In the genomic region with DNA sequence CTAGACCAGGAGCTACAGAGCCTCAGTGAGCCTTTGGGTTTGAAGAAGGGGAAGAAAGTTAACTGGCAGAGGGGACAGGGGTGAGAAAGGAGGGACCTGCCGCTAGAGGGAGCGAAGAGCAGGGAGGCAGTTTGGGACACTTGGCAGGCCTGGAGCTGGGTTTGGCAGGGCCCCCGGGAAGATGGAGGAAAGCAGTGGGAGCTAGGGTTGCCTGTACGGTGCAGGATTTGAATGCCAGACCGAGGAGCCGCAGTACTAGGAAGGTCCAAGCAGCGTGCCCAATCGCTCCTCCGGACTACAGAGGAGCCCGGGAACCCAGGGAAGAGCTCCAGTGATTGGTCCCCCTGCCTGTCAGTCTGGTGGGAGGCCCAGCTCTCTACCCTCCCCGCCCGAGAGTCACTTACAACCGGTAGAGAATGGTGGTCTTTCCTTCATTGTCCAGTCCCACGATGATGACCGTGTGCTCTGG, we compare ENCODE assay signal across 8 cellular contexts. TPM values are rescaled to one million over a fixed set of nuclear protein-coding genes. Genes with fewer than 3 reads are reported as not detected.
DNase-seq lines count a peak whose midpoint lies in the region; ATAC-seq, FAIRE-seq and TF ChIP-seq lines count a peak whose summit lies in the region.

No MANE protein-coding gene starts in this region.

- H3K18ac ChIP-seq in H1 (ENCODE audit: extremely low read depth, low read length) = peak overlapping the region; percentile 44; the same call in 1 of the 2 replicates

- H4K5ac ChIP-seq in H1 (ENCODE audit: insufficient read length, low read depth, low read length) = no peak overlapping the region

- H3K56ac ChIP-seq in H1 (replicated peaks; ENCODE audit: insufficient read length, low read depth, low read length) = no peak overlapping the region

- TF ChIP-seq EP300 in H1 (IDR thresholded peaks at IDR 0.05; ENCODE audit: borderline replicate concordance in 1 of 2, low read depth in 2 of 2, low read length in 2 of 2) = no peak; a peak in 1 of 3 replicates

- H2BK120ac ChIP-seq in H1 (replicated peaks; ENCODE audit: low read depth, low read length) = no peak overlapping the region

- peak overlapping the region; percentile 45 for H3K4me3 ChIP-seq in GM12864 (ENCODE audit: low read depth, low read length)
- H3K4me3 ChIP-seq in H1 (ENCODE audit: extremely low read depth in 1 of 4, insufficient read depth in 2 of 4, low read depth in 3 of 4, low read length in 4 of 4) = peak overlapping the region; percentile 58 to 84 (median 77)

- H3K4me1 ChIP-seq in H1 (replicated peaks in 1 of 4; ENCODE audit: control insufficient read depth in 3 of 4, insufficient read depth in 4 of 4, low read length in 3 of 4) = peaks cover 0 to 8% (median 6%) of the 10 kb centered on the region in 4 experiments; a peak in 5 of 7 replicates

- peak; percentile 65 for ATAC-seq in HG03045 (IDR thresholded peaks at IDR 0.05; ENCODE audit: unreplicated experiment)
- peak; percentile 86 for ATAC-seq in memory B cell (ENCODE audit: low read depth)
- ATAC-seq in GM21619 (IDR thresholded peaks at IDR 0.05; ENCODE audit: unreplicated experiment) = no peak

- no peak overlapping the region for H3K27ac Mint-ChIP-seq in memory B cell

- H3K79me2 ChIP-seq in H1 (ENCODE audit: control insufficient read depth in 1 of 2, insufficient read depth in 2 of 2, low read length in 2 of 2) = no peaks in the 10 kb centered on the region

- no peak overlapping the region for H3K14ac ChIP-seq in H1 (ENCODE audit: insufficient read length)

- H4K20me1 ChIP-seq in H1 (replicated peaks in 1 of 2; ENCODE audit: control insufficient read depth in 1 of 2, insufficient read depth in 2 of 2, low read length in 2 of 2) = no peaks in the 10 kb centered on the region

- no peak overlapping the region for H3K9ac ChIP-seq in H1 (replicated peaks in 1 of 4; ENCODE audit: extremely low read depth in 1 of 4, low read depth in 3 of 4, low read length in 3 of 4)

- peak; percentile 96 for TF ChIP-seq CTCF in GM12864 (IDR thresholded peaks at IDR 0.05; ENCODE audit: low read depth, low read length, missing control alignments)
- peak; percentile 85 to 98 (median 95) for TF ChIP-seq CTCF in H1 (IDR thresholded peaks at IDR 0.05; ENCODE audit: control extremely low read depth in 1 of 3, insufficient read depth in 1 of 3, low read depth in 1 of 3, low read length in 3 of 3)

- peak in 1 of 2 experiments; percentile 42; a peak in 1 of 3 replicates for TF ChIP-seq POLR2A in H1 (IDR thresholded peaks at IDR 0.05; ENCODE audit: control extremely low read depth in 1 of 2, low read depth in 2 of 2, low read length in 2 of 2)

- H3K27me3 Mint-ChIP-seq in memory B cell = peaks cover 21% of the 10 kb centered on the region

- peaks cover 12% of the 10 kb centered on the region; the same call in 1 of the 2 replicates for H3K23me2 ChIP-seq in H1 (ENCODE audit: low read depth, low read length)

- peak; percentile 58 to 67 for TF ChIP-seq RAD21 in H1 (IDR thresholded peaks at IDR 0.05 in 1 of 2, conservative IDR thresholded peaks at IDR 0.05 in 1 of 2; ENCODE audit: low read depth in 2 of 2, low read length in 2 of 2)

- no peak overlapping the region for H2BK12ac ChIP-seq in H1 (ENCODE audit: low read depth, low read length)

- no peak overlapping the region for H3K23ac ChIP-seq in H1 (ENCODE audit: insufficient read length)

- no peak overlapping the region for H3K27ac ChIP-seq in H1 (ENCODE audit: low read depth, low read length)

- peaks cover 1% of the 10 kb centered on the region for H3K9me3 Mint-ChIP-seq in memory B cell

- peaks cover 12% of the 10 kb centered on the region for H3K4me1 Mint-ChIP-seq in memory B cell

- no peak overlapping the region for H2BK15ac ChIP-seq in H1 (ENCODE audit: low read length)

- peak overlapping the region; percentile 95 to 96 for H3K4me2 ChIP-seq in H1 (ENCODE audit: insufficient read depth in 1 of 2, low read depth in 2 of 2, low read length in 2 of 2)

- H3K27me3 ChIP-seq in H1 (replicated peaks in 1 of 4; ENCODE audit: control insufficient read depth in 3 of 4, extremely low read depth in 1 of 4, insufficient read depth in 3 of 4, low read length in 3 of 4) = peaks cover 14 to 31% (median 25%) of the 10 kb centered on the region in 4 experiments

- no peak overlapping the region for H4K91ac ChIP-seq in H1 (replicated peaks; ENCODE audit: insufficient read length, low read length)

- no peak overlapping the region for H3K4ac ChIP-seq in H1 (replicated peaks; ENCODE audit: insufficient read length, low read depth, low read length)

- no peak overlapping the region for H2BK20ac ChIP-seq in H1 (ENCODE audit: low read length)

- H3K4me3 Mint-ChIP-seq in memory B cell = peak overlapping the region; percentile 84

- no peaks in the 10 kb centered on the region for H3K36me3 ChIP-seq in H1 (ENCODE audit: control insufficient read depth in 2 of 4, insufficient read depth in 4 of 4, low read length in 3 of 4)

- peak; percentile 88 for FAIRE-seq in H1 (lab: Jason Lieb, UNC)

- peak overlapping the region; percentile 96 for H2AFZ ChIP-seq in H1 (ENCODE audit: low read length)

- POLR2A ChIA-PET in H1 (lab: Charles Lee; ENCODE audit: partially characterized antibody) = interaction anchor here (0.7 to 3.9 kb wide), 8 partner anchors 9 to 193 kb away, joined by 3 to 35 read pairs (median 5); partner anchors contain the start of gene RPL19

- DNase-seq in GM12864 (ENCODE audit: low read depth) (peak; percentile 83), NCI-H774 (lab: John Stamatoyannopoulos, UW) (peak; percentile 27), H1 (ENCODE audit: low read depth in 1 of 2, low spot score in 2 of 2) (peak; percentile 90 to 91), memory B cell (ENCODE audit: low spot score in 2 of 2) (peak; percentile 65 to 72)
- peak; percentile 50 to 53 for DNase-seq in activated CD8-positive, alpha-beta memory T cell treated with anti-CD3 and anti-CD28 coated beads for 1 hour (ENCODE audit: extremely low read depth in 1 of 2, low read depth in 1 of 2)
- peak; percentile 52 for DNase-seq in stimulated activated CD8-positive, alpha-beta memory T cell treated with anti-CD3 and anti-CD28 coated beads, Interleukin-12 subunit alpha, Interleukin-12 subunit beta, amount 100 ng/mL, for 1 hour (ENCODE audit: low read depth)

- CTCF ChIA-PET in H1 (lab: Charles Lee; ENCODE audit: partially characterized antibody) = interaction anchor here (0.6 to 10.8 kb wide), 46 partner anchors 10 to 667 kb away, joined by 3 to 151 read pairs (median 4); partner anchors contain the start of genes LASP1NB and RPL19

- no peak overlapping the region for H2BK5ac ChIP-seq in H1 (ENCODE audit: low read depth, low read length)

- peak overlapping the region; percentile 39; the same call in 1 of the 2 replicates for H4K8ac ChIP-seq in H1 (ENCODE audit: extremely low read depth, insufficient read depth, low read length)

- WGBS in H1 (ENCODE audit: extremely low coverage in 1 of 2, insufficient coverage in 1 of 2, insufficient read length in 1 of 2, insufficient replicate concordance in 2 of 2, low coverage in 1 of 2, low lambda C conversion rate in 2 of 2, missing lambda C conversion rate in 1 of 2), 2 experiments = 2% methylated on average over 15 of the region's 15 CpGs; no CpG with 5 or more reads in 1 of the 2 experiments

- H3K36me3 Mint-ChIP-seq in memory B cell = peaks cover 1% of the 10 kb centered on the region

- no peaks in the 10 kb centered on the region for H3K9me3 ChIP-seq in H1 (ENCODE audit: insufficient read depth in 2 of 2, low read depth in 1 of 2, low read length in 1 of 2)

- H2AK5ac ChIP-seq in H1 (ENCODE audit: low read depth, low read length) = no peak overlapping the region

- H3K79me1 ChIP-seq in H1 (ENCODE audit: low read depth, low read length) = no peaks in the 10 kb centered on the region

RNA-seq across cellular contexts. Expression of gene ARL5C, which starts 1.3 kb away (rescaled TPM):
- total RNA-seq in H1 (2021; fragmentation: NEBNext Ultra II Directional; extraction: Animal tissue kit (Norgen Biotek cat#: 25700)) = not detected in 2 replicates
- not detected in 2 replicates for polyA plus RNA-seq in H1 (2011; rRNA removed)
- not detected for polyA plus RNA-seq in H1 (2011; cell fraction: cytosol; rRNA removed)
- not detected for polyA plus RNA-seq in H1 (2011; cell fraction: nucleus; rRNA removed)
- polyA plus RNA-seq in H1 (2012, experiment 1 of 2) = 0.10 TPM in 1 of 4 replicates, not detected in the others
- not detected for polyA plus RNA-seq in H1 (2012, experiment 2 of 2)
- not detected for polyA plus RNA-seq in H1 (2013, experiment 1 of 2)
- not detected for polyA plus RNA-seq in H1 (2013, experiment 2 of 2)
- 0.06 TPM in 1 of 2 replicates, not detected in the other for polyA minus RNA-seq in H1 (2011; rRNA and poly(A)+ RNA removed)
- polyA minus RNA-seq in H1 (2011; cell fraction: cytosol; rRNA and poly(A)+ RNA removed) = not detected
- polyA minus RNA-seq in H1 (2011; cell fraction: nucleus; rRNA and poly(A)+ RNA removed) = not detected

RNA-seq across cellular contexts. Expression of gene PLXDC1, which starts 13.3 kb away (rescaled TPM):
- 3.4 and 4.1 TPM in 2 replicates for total RNA-seq in H1 (2021; fragmentation: NEBNext Ultra II Directional; extraction: Animal tissue kit (Norgen Biotek cat#: 25700))
- polyA plus RNA-seq in H1 (2011; rRNA removed) = 14.6 and 17.9 TPM in 2 replicates
- 16.1 TPM for polyA plus RNA-seq in H1 (2011; cell fraction: cytosol; rRNA removed)
- polyA plus RNA-seq in H1 (2011; cell fraction: nucleus; rRNA removed) = 69.7 TPM
- polyA plus RNA-seq in H1 (2012, experiment 1 of 2) = 6.9 to 10.0 TPM (median 8.1 TPM) in 4 replicates
- 2.6 TPM for polyA plus RNA-seq in H1 (2012, experiment 2 of 2)
- polyA plus RNA-seq in H1 (2013, experiment 1 of 2) = 1.7 TPM
- 1.6 TPM for polyA plus RNA-seq in H1 (2013, experiment 2 of 2)
- 18.7 and 21.7 TPM in 2 replicates for polyA minus RNA-seq in H1 (2011; rRNA and poly(A)+ RNA removed)
- polyA minus RNA-seq in H1 (2011; cell fraction: cytosol; rRNA and poly(A)+ RNA removed) = 9.2 TPM
- 16.2 TPM for polyA minus RNA-seq in H1 (2011; cell fraction: nucleus; rRNA and poly(A)+ RNA removed)

RNA-seq across cellular contexts. Expression of gene CACNB1, which starts 32.8 kb away (rescaled TPM):
- total RNA-seq in H1 (2021; fragmentation: NEBNext Ultra II Directional; extraction: Animal tissue kit (Norgen Biotek cat#: 25700)) = 15.1 and 17.8 TPM in 2 replicates
- 7.2 and 10.6 TPM in 2 replicates for polyA plus RNA-seq in H1 (2011; rRNA removed)
- polyA plus RNA-seq in H1 (2011; cell fraction: cytosol; rRNA removed) = 7.7 TPM
- 43.5 TPM for polyA plus RNA-seq in H1 (2011; cell fraction: nucleus; rRNA removed)
- polyA plus RNA-seq in H1 (2012, experiment 1 of 2) = 11.9 to 16.4 TPM (median 14.1 TPM) in 4 replicates
- 12.9 TPM for polyA plus RNA-seq in H1 (2012, experiment 2 of 2)
- polyA plus RNA-seq in H1 (2013, experiment 1 of 2) = 7.2 TPM
- 7.1 TPM for polyA plus RNA-seq in H1 (2013, experiment 2 of 2)
- polyA minus RNA-seq in H1 (2011; rRNA and poly(A)+ RNA removed) = 15.8 and 25.4 TPM in 2 replicates
- polyA minus RNA-seq in H1 (2011; cell fraction: cytosol; rRNA and poly(A)+ RNA removed) = 8.0 TPM
- 18.6 TPM for polyA minus RNA-seq in H1 (2011; cell fraction: nucleus; rRNA and poly(A)+ RNA removed)

RNA-seq across cellular contexts. Expression of gene RPL19, which starts 35.4 kb away (rescaled TPM):
- total RNA-seq in H1 (2021; fragmentation: NEBNext Ultra II Directional; extraction: Animal tissue kit (Norgen Biotek cat#: 25700)) = 2,182 and 2,219 TPM in 2 replicates
- polyA plus RNA-seq in H1 (2011; rRNA removed) = 1,992 and 2,108 TPM in 2 replicates
- polyA plus RNA-seq in H1 (2011; cell fraction: cytosol; rRNA removed) = 3,481 TPM
- polyA plus RNA-seq in H1 (2011; cell fraction: nucleus; rRNA removed) = 2,043 TPM
- 1,394 to 2,903 TPM (median 2,742 TPM) in 4 replicates for polyA plus RNA-seq in H1 (2012, experiment 1 of 2)
- 1,232 TPM for polyA plus RNA-seq in H1 (2012, experiment 2 of 2)
- 2,492 TPM for polyA plus RNA-seq in H1 (2013, experiment 1 of 2)
- polyA plus RNA-seq in H1 (2013, experiment 2 of 2) = 2,408 TPM
- 605 and 718 TPM in 2 replicates for polyA minus RNA-seq in H1 (2011; rRNA and poly(A)+ RNA removed)
- 697 TPM for polyA minus RNA-seq in H1 (2011; cell fraction: cytosol; rRNA and poly(A)+ RNA removed)
- 464 TPM for polyA minus RNA-seq in H1 (2011; cell fraction: nucleus; rRNA and poly(A)+ RNA removed)

Comparison
In these comparisons a context has a peak if more than half of its experiments do, and no peak if none do; other contexts are left out.
1. DNase-seq: peak in every context shown above with its lines; median percentile 90 in H1; 83 in GM12864; 68 in memory B cell; 52 in stimulated activated CD8-positive, alpha-beta memory T cell treated with anti-CD3 and anti-CD28 coated beads, Interleukin-12 subunit alpha, Interleukin-12 subunit beta, amount 100 ng/mL, for 1 hour; 52 in activated CD8-positive, alpha-beta memory T cell treated with anti-CD3 and anti-CD28 coated beads for 1 hour; 27 in NCI-H774.